Comparison of ENCODE assay signal across 33 cellular contexts in the genomic region with DNA sequence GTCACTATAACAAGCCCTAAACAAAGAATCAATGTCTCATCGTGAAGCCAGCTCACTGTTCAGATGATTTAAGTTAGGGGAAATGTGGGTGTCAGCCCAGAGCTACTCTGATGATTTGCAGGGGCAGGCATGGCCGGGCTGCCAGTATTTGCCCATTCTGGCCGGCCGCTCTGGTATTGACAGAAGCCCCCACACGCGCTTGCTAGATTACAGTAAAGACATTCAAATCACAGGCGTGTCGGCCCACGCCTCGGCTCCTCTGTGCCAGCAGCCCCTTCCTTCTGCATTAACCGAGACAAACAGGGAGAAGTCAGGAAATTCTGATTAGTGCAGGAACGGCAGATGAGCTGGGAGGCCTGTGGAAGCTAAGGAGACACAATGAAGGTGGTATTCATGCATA.
"Had no signal": no experiment of that assay in that cellular context is flagged by ENCODE, and none has a peak within 500 bp of the region (broad histone marks: within the 10 kb centered on the region; RNA-seq: fewer than 3 reads in every experiment).

No MANE protein-coding gene starts in this region.

- H3K36me3 ChIP-seq: adrenal gland, breast epithelium, MG63 had no signal

- H3K4me3 ChIP-seq: adrenal gland, breast epithelium, MG63, SK-N-MC had no signal

- H3K4me3 Mint-ChIP-seq: activated B cell treated with CpG ODN at 0.5 μM for 24 hours; activated CD4-positive, alpha-beta memory T cell treated with anti-CD3 and anti-CD28 coated beads for 36 hours; activated CD4-positive, alpha-beta T cell treated with anti-CD3 and anti-CD28 coated beads, Interleukin-2, amount 10 ng/mL, durations not matched to agents 24 days and 14 days; activated naive CD4-positive, alpha-beta T cell treated with anti-CD3 and anti-CD28 coated beads for 36 hours; activated naive CD8-positive, alpha-beta T cell treated with anti-CD3 and anti-CD28 coated beads, Interleukin-2, amount 10 ng/mL, durations not matched to agents 7 days and 5 days; activated T-helper 17 cell treated with anti-CD3 and anti-CD28 coated beads, Interleukin-2, amount 50 U/mL, for 72 hours; T-cell had no signal

- DNase-seq: activated B cell treated with CpG ODN at 0.5 μM for 24 hours; activated CD4-positive, alpha-beta memory T cell treated with anti-CD3 and anti-CD28 coated beads for 36 hours; activated CD4-positive, alpha-beta T cell treated with anti-CD3 and anti-CD28 coated beads for 1 hour; activated CD4-positive, alpha-beta T cell treated with anti-CD3 and anti-CD28 coated beads, Interleukin-2, amount 10 ng/mL, durations not matched to agents 24 days and 14 days; activated CD8-positive, alpha-beta memory T cell treated with anti-CD3 and anti-CD28 coated beads for 24 hours; activated gamma-delta T cell; activated naive CD4-positive, alpha-beta T cell treated with anti-CD3 and anti-CD28 coated beads for 36 hours; activated naive CD8-positive, alpha-beta T cell treated with anti-CD3 and anti-CD28 coated beads, Interleukin-2, amount 10 ng/mL, durations not matched to agents 7 days and 5 days; activated T-cell treated with anti-CD3 and anti-CD28 coated beads, Interleukin-2, amount 50 U/mL, for 48 hours; MG63; MV-4-11; NCI-H1092 treated with DMSO at 0.1 percent for 48 hours; NCI-H1417 treated with DMSO at 0.1 percent for 48 hours; NCI-H1694; NCI-H2029; NCI-H2107; NCI-H2171 treated with DMSO at 0.1 percent for 48 hours; NCI-H345; NCI-H510A; NCI-H526 treated with DMSO at 0.1 percent for 48 hours; NCI-H82; NK-92 treated with Interleukin-12 subunit alpha and Interleukin-12 subunit beta, amount 100 ng/mL, for 24 hours; OCI-M1; RPMI8226; T-cell; T-helper 2 cell; T1000 had no signal

- H3K9me3 Mint-ChIP-seq: activated CD4-positive, alpha-beta memory T cell treated with anti-CD3 and anti-CD28 coated beads for 36 hours; activated CD4-positive, alpha-beta T cell treated with anti-CD3 and anti-CD28 coated beads, Interleukin-2, amount 10 ng/mL, durations not matched to agents 24 days and 14 days; activated naive CD4-positive, alpha-beta T cell treated with anti-CD3 and anti-CD28 coated beads for 36 hours; activated naive CD8-positive, alpha-beta T cell treated with anti-CD3 and anti-CD28 coated beads, Interleukin-2, amount 10 ng/mL, durations not matched to agents 7 days and 5 days; activated T-helper 17 cell treated with anti-CD3 and anti-CD28 coated beads, Interleukin-2, amount 50 U/mL, for 72 hours; T-cell had no signal

- H3K27me3 Mint-ChIP-seq: activated B cell treated with CpG ODN at 0.5 μM for 24 hours; activated CD4-positive, alpha-beta memory T cell treated with anti-CD3 and anti-CD28 coated beads for 36 hours; activated CD4-positive, alpha-beta T cell treated with anti-CD3 and anti-CD28 coated beads, Interleukin-2, amount 10 ng/mL, durations not matched to agents 24 days and 14 days; activated naive CD8-positive, alpha-beta T cell treated with anti-CD3 and anti-CD28 coated beads, Interleukin-2, amount 10 ng/mL, durations not matched to agents 7 days and 5 days; activated T-helper 17 cell treated with anti-CD3 and anti-CD28 coated beads, Interleukin-2, amount 50 U/mL, for 72 hours; T-cell had no signal

- H3K27me3 ChIP-seq: adrenal gland, breast epithelium, MG63 had no signal

- ATAC-seq: activated T-helper 17 cell treated with anti-CD3 and anti-CD28 coated beads, Interleukin-2, amount 50 U/mL, for 72 hours; Panc1; Right ventricle myocardium inferior; T-cell had no signal

- H3K36me3 Mint-ChIP-seq: activated CD4-positive, alpha-beta memory T cell treated with anti-CD3 and anti-CD28 coated beads for 36 hours; activated naive CD8-positive, alpha-beta T cell treated with anti-CD3 and anti-CD28 coated beads, Interleukin-2, amount 10 ng/mL, durations not matched to agents 7 days and 5 days had no signal

- H3K4me1 Mint-ChIP-seq: activated CD4-positive, alpha-beta T cell treated with anti-CD3 and anti-CD28 coated beads, Interleukin-2, amount 10 ng/mL, durations not matched to agents 24 days and 14 days; activated naive CD8-positive, alpha-beta T cell treated with anti-CD3 and anti-CD28 coated beads, Interleukin-2, amount 10 ng/mL, durations not matched to agents 7 days and 5 days; activated T-helper 17 cell treated with anti-CD3 and anti-CD28 coated beads, Interleukin-2, amount 50 U/mL, for 72 hours; T-cell had no signal

- H3K27ac Mint-ChIP-seq: activated B cell treated with CpG ODN at 0.5 μM for 24 hours; activated CD4-positive, alpha-beta memory T cell treated with anti-CD3 and anti-CD28 coated beads for 36 hours; activated CD4-positive, alpha-beta T cell treated with anti-CD3 and anti-CD28 coated beads, Interleukin-2, amount 10 ng/mL, durations not matched to agents 24 days and 14 days; activated naive CD4-positive, alpha-beta T cell treated with anti-CD3 and anti-CD28 coated beads for 36 hours; activated naive CD8-positive, alpha-beta T cell treated with anti-CD3 and anti-CD28 coated beads, Interleukin-2, amount 10 ng/mL, durations not matched to agents 7 days and 5 days; activated T-helper 17 cell treated with anti-CD3 and anti-CD28 coated beads, Interleukin-2, amount 50 U/mL, for 72 hours; T-cell had no signal

- H3K4me1 ChIP-seq: breast epithelium had no signal

- H3K27ac ChIP-seq: breast epithelium, SK-N-MC had no signal

- H3K9me3 ChIP-seq: adrenal gland, breast epithelium, MG63 had no signal
